1 cellular context compared by ENCODE assay signal in genomic region chr10:105434970-105435369, GRCh38.
TF ChIP-seq lines count a peak whose summit lies in the region.

No MANE protein-coding gene starts in this region.

TF ChIP-seq in GM23338, 12 proteins besides CTCF, POLR2A, EP300 and RAD21 (continued from another document):
- TF ChIP-seq EZH2phosphoT487 (IDR thresholded peaks at IDR 0.05; ENCODE audit: unreplicated experiment) = no peak
- no peak for TF ChIP-seq NANOG (IDR thresholded peaks at IDR 0.05; ENCODE audit: borderline replicate concordance)
- no peak for TF ChIP-seq CREB1 (CRISPR knock-in tag; IDR thresholded peaks at IDR 0.05; ENCODE audit: low read depth)
- TF ChIP-seq ETS1 (IDR thresholded peaks at IDR 0.05) = no peak
- TF ChIP-seq STAT1 (IDR thresholded peaks at IDR 0.05; ENCODE audit: unreplicated experiment) = no peak
- no peak for TF ChIP-seq ZNF331 (CRISPR knock-in tag; IDR thresholded peaks at IDR 0.05; ENCODE audit: low read depth)
- TF ChIP-seq ZNF114 (CRISPR knock-in tag; IDR thresholded peaks at IDR 0.05) = no peak
